21 cellular contexts compared by ENCODE assay signal in genomic region chr5:58481066-58481676, GRCh38. TPM values are rescaled to one million over a fixed set of nuclear protein-coding genes. Genes with fewer than 3 reads are reported as not detected.
"Had no signal": no experiment of that assay in that cellular context is flagged by ENCODE, and none has a peak within 500 bp of the region (broad histone marks: within the 10 kb centered on the region; RNA-seq: fewer than 3 reads in every experiment).

No MANE protein-coding gene starts in this region.

- DNase-seq: activated CD4-positive, alpha-beta memory T cell treated with anti-CD3 and anti-CD28 coated beads for 36 hours; activated CD4-positive, alpha-beta T cell treated with anti-CD3 and anti-CD28 coated beads for 1 hour; activated CD4-positive, alpha-beta T cell treated with anti-CD3 and anti-CD28 coated beads, Interleukin-2, amount 10 ng/mL, durations not matched to agents 7 days and 5 days; activated gamma-delta T cell treated with Interleukin-2 at 50 U/mL for 16 hours; activated naive CD4-positive, alpha-beta T cell treated with anti-CD3 and anti-CD28 coated beads, Interleukin-2, amount 10 ng/mL, durations not matched to agents 7 days and 5 days; activated naive CD8-positive, alpha-beta T cell treated with anti-CD3 and anti-CD28 coated beads for 36 hours; activated T-cell treated with anti-CD3 and anti-CD28 coated beads for 4 hours; activated T-cell treated with anti-CD3 and anti-CD28 coated beads, Interleukin-2, amount 50 U/mL, for 48 hours; Kasumi-1; NCI-H1105 treated with DMSO at 0.1 percent for 48 hours; NCI-H1436 treated with DMSO at 0.1 percent for 48 hours; NCI-H187; NCI-H2081; NCI-H524; PC-3; SHP77 had no signal

- ATAC-seq: PC-3, WTC11 had no signal

- FAIRE-seq: RCC 7860 had no signal

RNA-seq across cellular contexts. Expression of gene GAPT, which starts 10.1 kb away (rescaled TPM):
- total RNA-seq: activated CD4-positive, alpha-beta memory T cell treated with anti-CD3 and anti-CD28 coated beads for 36 hours; activated CD4-positive, alpha-beta T cell treated with anti-CD3 and anti-CD28 coated beads, Interleukin-2, amount 10 ng/mL, durations not matched to agents 7 days and 5 days; activated CD8-positive, alpha-beta memory T cell treated with anti-CD3 and anti-CD28 coated beads for 36 hours; activated T-helper 2 cell treated with anti-CD3 and anti-CD28 coated beads, Interferon-gamma antibody, Interleukin-2, Interleukin-4, amounts not matched to agents 10 μg/mL and 5 μg/mL and 100 μg/mL, durations not matched to agents 14 hours and 24 hours and 36 hours; PC-3; SK-MEL-5; WTC11 had no signal
